Comparison of ENCODE assay signal across 8 cellular contexts in genomic region chr7:111232249-111233084, GRCh38.
DNase-seq lines count a peak whose midpoint lies in the region; ATAC-seq, FAIRE-seq and TF ChIP-seq lines count a peak whose summit lies in the region.

No MANE protein-coding gene starts in this region.

- H3K9me3 Mint-ChIP-seq in effector memory CD8-positive, alpha-beta T cell = no peaks in the 10 kb centered on the region

- CTCF ChIA-PET in BJ (lab: Yijun Ruan, JAX) = no interaction called here

- ATAC-seq in GM21423 (IDR thresholded peaks at IDR 0.05; ENCODE audit: unreplicated experiment) = peak; percentile 95
- peak; percentile 90 for ATAC-seq in HG03565 (IDR thresholded peaks at IDR 0.05; ENCODE audit: unreplicated experiment)
- no peak for ATAC-seq in effector memory CD8-positive, alpha-beta T cell (replicated peaks)

- H3K27ac Mint-ChIP-seq in effector memory CD8-positive, alpha-beta T cell = no peak overlapping the region

- H3K4me3 ChIP-seq in BJ (ENCODE audit: low read depth, low read length) (no peak overlapping the region), choroid plexus epithelial cell (ENCODE audit: low read depth, low read length) (no peak overlapping the region)

- no peak overlapping the region for H3K4me3 Mint-ChIP-seq in effector memory CD8-positive, alpha-beta T cell

- no peaks in the 10 kb centered on the region for H3K27me3 ChIP-seq in BJ (ENCODE audit: control insufficient read depth, insufficient read depth, low read length)

- POLR2A ChIA-PET in BJ (lab: Charles Lee) = no interaction called here

- H3K36me3 ChIP-seq in BJ (ENCODE audit: control insufficient read depth, insufficient read depth, low read length) = no peaks in the 10 kb centered on the region

- no peak for FAIRE-seq in GM19239 (lab: Jason Lieb, UNC)

- H3K4me1 Mint-ChIP-seq in effector memory CD8-positive, alpha-beta T cell (ENCODE audit: low read depth in 2 of 2) = peaks cover 4 to 6% of the 10 kb centered on the region in 2 donors

- TF ChIP-seq CTCF in BJ (IDR thresholded peaks at IDR 0.05; ENCODE audit: insufficient read depth, low read depth, low read length) (no peak), choroid plexus epithelial cell (conservative IDR thresholded peaks at IDR 0.05; ENCODE audit: low read depth, low read length) (no peak)

- no peaks in the 10 kb centered on the region for H3K27me3 Mint-ChIP-seq in effector memory CD8-positive, alpha-beta T cell

- H3K36me3 Mint-ChIP-seq in effector memory CD8-positive, alpha-beta T cell (ENCODE audit: insufficient read depth) = no peaks in the 10 kb centered on the region

- DNase-seq in BJ (ENCODE audit: low read depth) = peak; percentile 15
- DNase-seq in choroid plexus epithelial cell (ENCODE audit: low read depth) = peak; percentile 75
- DNase-seq in effector memory CD8-positive, alpha-beta T cell = no peak
- no peak for DNase-seq in GM19239 (ENCODE audit: insufficient read length, low spot score)
- no peak for DNase-seq in activated CD4-positive, alpha-beta T cell treated with anti-CD3 and anti-CD28 coated beads for 1 hour
- no peak for DNase-seq in NCI-H2196 treated with DMSO at 0.1 percent for 48 hours (lab: John Stamatoyannopoulos, UW; ENCODE audit: unreplicated experiment)

Comparison
In these comparisons a context has a peak if more than half of its experiments do, and no peak if none do; other contexts are left out.
1. DNase-seq: peak in BJ (single experiment) and choroid plexus epithelial cell (single experiment); none in effector memory CD8-positive, alpha-beta T cell (0 of 3), GM19239 (single experiment), activated CD4-positive, alpha-beta T cell treated with anti-CD3 and anti-CD28 coated beads for 1 hour (single experiment) and NCI-H2196 treated with DMSO at 0.1 percent for 48 hours (single experiment).